In genomic region chr5:146426853-146427618, GRCh38 we compare ENCODE assay signal across 8 cellular contexts. TPM values are rescaled to one million over a fixed set of nuclear protein-coding genes. Genes with fewer than 3 reads are reported as not detected.
A peak's percentile ranks its signal among the peaks of the same experiment; 100 is the strongest.
DNase-seq lines count a peak whose midpoint lies in the region; ATAC-seq and TF ChIP-seq lines count a peak whose summit lies in the region.

No MANE protein-coding gene starts in this region.

- peak; percentile 78 for ATAC-seq in GM19395 (IDR thresholded peaks at IDR 0.05; ENCODE audit: unreplicated experiment)

- H3K27me3 Mint-ChIP-seq in neural crest cell (ENCODE audit: low read depth), result peaks cover 52% of the 10 kb centered on the region

- H3K36me3 Mint-ChIP-seq in neural crest cell (ENCODE audit: low read depth), result no peaks in the 10 kb centered on the region

- peak; percentile 83 for TF ChIP-seq CTCF in neural crest cell (conservative IDR thresholded peaks at IDR 0.05)

- peaks cover 2% of the 10 kb centered on the region for H3K9me3 Mint-ChIP-seq in neural crest cell

- DNase-seq in DMS 273 treated with DMSO at 0.1 percent for 48 hours (lab: John Stamatoyannopoulos, UW), result peak; percentile 47
- peak; percentile 46 for DNase-seq in LHCN-M2 (ENCODE audit: low read depth)
- peak; percentile 67 for DNase-seq in SK-MEL-5 (ENCODE audit: low read depth, low spot score)
- peak; percentile 41 for DNase-seq in fibroblast of gingiva (ENCODE audit: low read depth)
- no peak for DNase-seq in neural crest cell (ENCODE audit: low read depth, low spot score)
- DNase-seq in OCI-M2 (lab: John Stamatoyannopoulos, UW; ENCODE audit: unreplicated experiment), result no peak
- no peak for DNase-seq in activated effector memory CD4-positive, alpha-beta T cell treated with Interleukin-2 at 50 U/mL for 16 hours

- in situ Hi-C loops in SK-MEL-5 (cut with HindIII; ENCODE audit: low pct_unique_long_range_greater_than_20kb, low sequenced_read_pairs), result no loop called here

- no peak overlapping the region for H3K27ac Mint-ChIP-seq in neural crest cell (ENCODE audit: unreplicated experiment)

- H3K4me1 Mint-ChIP-seq in neural crest cell, result no peaks in the 10 kb centered on the region

- H3K4me3 Mint-ChIP-seq in neural crest cell, result no peak overlapping the region

RNA-seq across cellular contexts. Expression of gene TCERG1, which starts 20.1 kb away (rescaled TPM):
- 50.0 and 50.3 TPM in 2 replicates for total RNA-seq in LHCN-M2 (2014; rRNA removed)
- polyA plus RNA-seq in LHCN-M2 (2012), result 15.0 TPM
- total RNA-seq in SK-MEL-5 (2014; rRNA removed; shearing (Covaris generic)), result 34.1 and 41.3 TPM in 2 replicates
- 31.1 and 41.7 TPM in 2 replicates for polyA plus RNA-seq in SK-MEL-5 (2015; cell fraction: cytosol; rRNA removed)
- polyA plus RNA-seq in SK-MEL-5 (2015; cell fraction: nucleus; rRNA removed), result 329 and 344 TPM in 2 replicates
- total RNA-seq in neural crest cell, result 143 and 152 TPM in 2 replicates

Comparison
In these comparisons a context has a peak if more than half of its experiments do, and no peak if none do; other contexts are left out.
1. DNase-seq: peak in DMS 273 treated with DMSO at 0.1 percent for 48 hours (single experiment), LHCN-M2 (single experiment), SK-MEL-5 (single experiment) and fibroblast of gingiva (single experiment); none in neural crest cell (single experiment), OCI-M2 (single experiment) and activated effector memory CD4-positive, alpha-beta T cell treated with Interleukin-2 at 50 U/mL for 16 hours (single experiment).